ENCODE assay signal across 8 cellular contexts in genomic region chr1:24384251-24385090, GRCh38. TPM values are rescaled to one million over a fixed set of nuclear protein-coding genes. Genes with fewer than 3 reads are reported as not detected.
DNase-seq lines count a peak whose midpoint lies in the region; ATAC-seq and TF ChIP-seq lines count a peak whose summit lies in the region.

No MANE protein-coding gene starts in this region.

- TF ChIP-seq CTCF in mesothelial cell of epicardium (IDR thresholded peaks at IDR 0.05; ENCODE audit: unreplicated experiment) = no peak

- H3K4me1 Mint-ChIP-seq in dendritic cell treated with granulocyte-macrophage colony-stimulating factor and Interleukin-4, amounts not matched to agents 40 ng/mL and 50 ng/mL, for 4 days (ENCODE audit: low read depth) = peaks cover 22% of the 10 kb centered on the region
- peaks cover 11% of the 10 kb centered on the region for H3K4me1 Mint-ChIP-seq in mesothelial cell of epicardium

- peak; percentile 11 to 45 for DNase-seq in activated CD4-positive, alpha-beta T cell treated with anti-CD3 and anti-CD28 coated beads for 4 hours
- DNase-seq in activated CD4-positive, alpha-beta T cell treated with anti-CD3 and anti-CD28 coated beads, Interleukin-2, amount 50 U/mL, for 4 hours = no peak
- DNase-seq in NCI-H460 (ENCODE audit: extremely low read depth, low read depth) = peak; percentile 35
- no peak for DNase-seq in sciatic nerve (ENCODE audit: low spot score)
- DNase-seq in NCI-H1436 (lab: John Stamatoyannopoulos, UW) = no peak
- no peak for DNase-seq in mesothelial cell of epicardium (ENCODE audit: low spot score in 2 of 2, unreplicated experiment in 2 of 2)
- DNase-seq in NCI-H2196 (lab: John Stamatoyannopoulos, UW; ENCODE audit: unreplicated experiment) = no peak

- H3K4me3 Mint-ChIP-seq in dendritic cell treated with granulocyte-macrophage colony-stimulating factor and Interleukin-4, amounts not matched to agents 40 ng/mL and 50 ng/mL, for 4 days = peak overlapping the region; percentile 56
- no peak overlapping the region for H3K4me3 Mint-ChIP-seq in mesothelial cell of epicardium

- H3K9me3 Mint-ChIP-seq in dendritic cell treated with granulocyte-macrophage colony-stimulating factor and Interleukin-4, amounts not matched to agents 40 ng/mL and 50 ng/mL, for 4 days = no peaks in the 10 kb centered on the region
- H3K9me3 Mint-ChIP-seq in mesothelial cell of epicardium = no peaks in the 10 kb centered on the region

- H3K27ac Mint-ChIP-seq in dendritic cell treated with granulocyte-macrophage colony-stimulating factor and Interleukin-4, amounts not matched to agents 40 ng/mL and 50 ng/mL, for 4 days = peak overlapping the region; percentile 76
- H3K27ac Mint-ChIP-seq in mesothelial cell of epicardium = no peak overlapping the region

- H3K36me3 Mint-ChIP-seq in dendritic cell treated with granulocyte-macrophage colony-stimulating factor and Interleukin-4, amounts not matched to agents 40 ng/mL and 50 ng/mL, for 4 days (ENCODE audit: low read depth) = no peaks in the 10 kb centered on the region
- H3K36me3 Mint-ChIP-seq in mesothelial cell of epicardium = peaks cover 10% of the 10 kb centered on the region

- intact Hi-C loops in dendritic cell treated with granulocyte-macrophage colony-stimulating factor and Interleukin-4, amounts not matched to agents 40 ng/mL and 50 ng/mL, for 4 days (cut with micrococcal nuclease) = loop anchor here (5.0 kb wide), 1 partner anchor 62 kb away; no protein-coding TSS in a partner anchor
- intact Hi-C loops in sciatic nerve (cut with DNase I) = loop anchor here (10.0 kb wide), 1 partner anchor 720 kb away; no protein-coding TSS in a partner anchor

- ATAC-seq in sciatic nerve = peak; percentile 53

- H3K27me3 Mint-ChIP-seq in dendritic cell treated with granulocyte-macrophage colony-stimulating factor and Interleukin-4, amounts not matched to agents 40 ng/mL and 50 ng/mL, for 4 days = no peaks in the 10 kb centered on the region
- no peaks in the 10 kb centered on the region for H3K27me3 Mint-ChIP-seq in mesothelial cell of epicardium (ENCODE audit: low read depth)

RNA-seq across cellular contexts. Expression of gene STPG1, which starts 29.1 kb away (rescaled TPM):
- 16.9 and 18.4 TPM in 2 replicates for total RNA-seq in NCI-H460 (2014; rRNA removed; shearing (Covaris generic))
- polyA plus RNA-seq in NCI-H460 (2014; cell fraction: nucleus; rRNA removed) = 5.5 and 8.0 TPM in 2 replicates
- total RNA-seq in sciatic nerve = 6.2 TPM
- 8.8 to 9.4 TPM (median 8.8 TPM) in 3 replicates for total RNA-seq in mesothelial cell of epicardium

RNA-seq across cellular contexts. Expression of gene NIPAL3, which starts 31.1 kb away (rescaled TPM):
- total RNA-seq in NCI-H460 (2014; rRNA removed; shearing (Covaris generic)) = 18.1 and 23.0 TPM in 2 replicates
- polyA plus RNA-seq in NCI-H460 (2014; cell fraction: nucleus; rRNA removed) = 8.8 and 11.1 TPM in 2 replicates
- total RNA-seq in sciatic nerve (23.7 TPM), mesothelial cell of epicardium (19.3 to 21.3 TPM (median 20.6 TPM) in 3 replicates)

Comparison
In these comparisons a context has a peak if more than half of its experiments do, and no peak if none do; other contexts are left out.
1. DNase-seq: peak in activated CD4-positive, alpha-beta T cell treated with anti-CD3 and anti-CD28 coated beads for 4 hours (2 of 2) and NCI-H460 (single experiment); none in activated CD4-positive, alpha-beta T cell treated with anti-CD3 and anti-CD28 coated beads, Interleukin-2, amount 50 U/mL, for 4 hours (0 of 2), sciatic nerve (single experiment), NCI-H1436 (single experiment), mesothelial cell of epicardium (0 of 2) and NCI-H2196 (single experiment).